Comparison of ENCODE assay signal across 10 cellular contexts in the genomic region with DNA sequence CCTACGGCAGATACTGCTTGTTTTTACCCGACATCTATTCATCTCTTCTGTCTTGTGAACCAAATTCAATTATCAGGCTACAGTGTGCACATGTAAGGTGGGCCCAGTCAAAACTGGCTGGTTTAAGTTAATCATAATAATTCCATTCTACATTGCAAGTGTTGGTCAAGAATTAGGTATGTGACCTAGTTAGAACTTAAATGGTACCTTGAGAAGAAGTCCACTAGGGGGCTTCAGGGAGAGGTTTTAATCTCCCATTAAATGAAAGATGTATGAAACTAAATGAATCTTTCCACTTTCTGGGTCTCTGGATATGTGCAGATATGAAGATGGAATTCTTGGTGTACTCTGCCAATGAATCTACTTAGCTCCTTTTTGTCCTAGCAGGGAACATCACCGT.
DNase-seq lines count a peak whose midpoint lies in the region; ATAC-seq and TF ChIP-seq lines count a peak whose summit lies in the region.
"Had no signal": no experiment of that assay in that cellular context is flagged by ENCODE, and none has a peak within 500 bp of the region (broad histone marks: within the 10 kb centered on the region; RNA-seq: fewer than 3 reads in every experiment).

No MANE protein-coding gene starts in this region.

- intact Hi-C loops in heart left ventricle (cut with DNase I) = loop anchor here in 8 of 10 donors (2.0 to 10.0 kb wide), 5 partner anchors 184 to 316 kb away; partner anchors contain the start of gene CDC42BPA (in 3 of the 8)
- intact Hi-C loops in cardiac septum (cut with DNase I) = loop anchor here (10.0 kb wide), 1 partner anchor 184 kb away; the partner anchor contains the start of gene CDC42BPA
- intact Hi-C loops in uterus (cut with DNase I; ENCODE audit: low total_unique reads) = no loop called here

- H3K36me3 ChIP-seq in heart left ventricle = peaks cover 0 to 41% (median 7%) of the 10 kb centered on the region in 9 donors
- 0 out of 2 replicates have a peak, but pooled peaks cover 5% of the 10 kb centered on the region for H3K36me3 ChIP-seq in RWPE2 (ENCODE audit: low read depth)
- H3K36me3 ChIP-seq in gastroesophageal sphincter = peaks cover 0 to 16% of the 10 kb centered on the region in 2 donors
- no peaks in the 10 kb centered on the region for H3K36me3 ChIP-seq in uterus

- 76 to 79% (median 77%) methylated on average over 3 of the region's 3 CpGs for WGBS in heart left ventricle, 4 donors
- WGBS in gastroesophageal sphincter (ENCODE audit: low coverage in 1 of 2), 2 donors = 68 to 83% methylated on average over 3 of the region's 3 CpGs

- peak; percentile 30 to 66 (median 50) for TF ChIP-seq CTCF in heart left ventricle (IDR thresholded peaks at IDR 0.05)
- TF ChIP-seq CTCF in RWPE2 (IDR thresholded peaks at IDR 0.05; ENCODE audit: poor library complexity, severe bottlenecking) = peak; percentile 40
- peak; percentile 14 to 52 (median 48) for TF ChIP-seq CTCF in gastroesophageal sphincter (IDR thresholded peaks at IDR 0.05)
- peak in 3 of 4 experiments; percentile 29 to 39 (median 32) for TF ChIP-seq CTCF in uterus (IDR thresholded peaks at IDR 0.05)

- peaks cover 0 to 12% (median 0%) of the 10 kb centered on the region in 12 donors for H3K4me1 ChIP-seq in heart left ventricle
- no peaks in the 10 kb centered on the region for H3K4me1 ChIP-seq in RWPE2 (ENCODE audit: insufficient read depth, poor library complexity, severe bottlenecking)
- peaks cover 0 to 6% (median 0%) of the 10 kb centered on the region in 3 donors for H3K4me1 ChIP-seq in gastroesophageal sphincter
- H3K4me1 ChIP-seq in uterus = no peaks in the 10 kb centered on the region

- DNase-seq in heart left ventricle (no peak), cardiac septum (ENCODE audit: low spot score) (no peak), RWPE2 (ENCODE audit: low spot score) (no peak), uterus (no peak), NCI-H1436 (lab: John Stamatoyannopoulos, UW) (no peak), 8988T (no peak)
- DNase-seq: NCI-H1436 treated with DMSO at 0.1 percent for 48 hours had no signal

- peak in 2 of 4 donors; percentile 41 to 55 for ATAC-seq in heart left ventricle
- no peak for ATAC-seq in RWPE2 (ENCODE audit: low read depth)
- ATAC-seq in gastroesophageal sphincter = peak; percentile 58
- ATAC-seq in GM21360 (IDR thresholded peaks at IDR 0.05; ENCODE audit: unreplicated experiment) = no peak

- no peak for TF ChIP-seq POLR2A in heart left ventricle (IDR thresholded peaks at IDR 0.05)
- TF ChIP-seq POLR2A in gastroesophageal sphincter (IDR thresholded peaks at IDR 0.05) = no peak
- TF ChIP-seq POLR2A in uterus (IDR thresholded peaks at IDR 0.05) = no peak

- H3K27ac ChIP-seq in heart left ventricle (no peak overlapping the region), RWPE2 (ENCODE audit: poor library complexity, severe bottlenecking) (no peak overlapping the region), gastroesophageal sphincter (no peak overlapping the region), uterus (no peak overlapping the region)
- H3K27ac ChIP-seq: epithelial cell of prostate had no signal

- H3K27me3 ChIP-seq in heart left ventricle = no peaks in the 10 kb centered on the region
- no peaks in the 10 kb centered on the region for H3K27me3 ChIP-seq in RWPE2 (ENCODE audit: insufficient read depth, poor library complexity, severe bottlenecking)
- H3K27me3 ChIP-seq in gastroesophageal sphincter = no peaks in the 10 kb centered on the region
- H3K27me3 ChIP-seq in uterus = no peaks in the 10 kb centered on the region

- TF ChIP-seq EP300 in gastroesophageal sphincter (IDR thresholded peaks at IDR 0.05) = no peak

- H3K4me3 ChIP-seq in heart left ventricle = no peak overlapping the region
- no peak overlapping the region for H3K4me3 ChIP-seq in RWPE2 (ENCODE audit: severe bottlenecking)
- H3K4me3 ChIP-seq in gastroesophageal sphincter = no peak overlapping the region
- H3K4me3 ChIP-seq in uterus = no peak overlapping the region

- H3K9me3 ChIP-seq in heart left ventricle (no peaks in the 10 kb centered on the region), RWPE2 (ENCODE audit: severe bottlenecking) (no peaks in the 10 kb centered on the region), gastroesophageal sphincter (no peaks in the 10 kb centered on the region), uterus (no peaks in the 10 kb centered on the region)
